In the genomic region with DNA sequence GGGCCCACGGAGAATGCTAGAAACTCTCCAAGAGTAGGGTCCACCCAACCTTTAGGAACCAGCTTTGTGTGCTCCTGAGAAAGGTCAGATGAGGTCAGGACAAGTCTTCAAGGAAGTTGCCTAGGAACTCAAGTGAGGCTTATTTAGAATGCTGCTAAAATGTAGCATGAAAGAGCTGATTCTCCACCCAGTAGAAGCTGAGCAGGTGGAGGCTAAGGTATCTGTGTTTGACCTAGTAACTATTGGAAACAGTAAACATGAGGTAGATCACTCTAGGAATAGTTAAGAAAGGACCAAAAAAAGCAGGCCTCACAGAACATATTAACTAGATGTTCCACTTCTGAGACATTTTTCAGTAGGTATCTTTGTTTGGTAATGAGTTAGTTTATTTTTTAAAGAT, we compare ENCODE assay signal across 24 cellular contexts.
"Had no signal": no experiment of that assay in that cellular context is flagged by ENCODE, and none has a peak within 500 bp of the region (broad histone marks: within the 10 kb centered on the region; RNA-seq: fewer than 3 reads in every experiment).

No MANE protein-coding gene starts in this region.

- H3K4me3 Mint-ChIP-seq: activated CD4-positive, alpha-beta memory T cell treated with anti-CD3 and anti-CD28 coated beads, Interleukin-2, amount 10 ng/mL, durations not matched to agents 7 days and 5 days; activated CD8-positive, alpha-beta memory T cell treated with anti-CD3 and anti-CD28 coated beads, Interleukin-2, amount 10 ng/mL, durations not matched to agents 7 days and 5 days; activated naive CD4-positive, alpha-beta T cell treated with anti-CD3 and anti-CD28 coated beads, Interleukin-2, amount 50 U/mL, for 24 hours; activated T-helper 1 cell treated with anti-CD3 and anti-CD28 coated beads, Interleukin-12 subunit alpha, Interleukin-12 subunit beta, Interleukin-2, Interleukin-4 antibody, amounts not matched to agents 30 ng/mL and 10 ng/mL and 1 ng/mL, durations not matched to agents 14 hours and 24 hours and 36 hours; naive thymus-derived CD8-positive, alpha-beta T cell; T-helper 1 cell treated with Interleukin-12 subunit alpha and Interleukin-12 subunit beta and Interleukin-4 antibody, amounts not matched to agents 30 μg/mL and 1 μg/mL, for 36 hours had no signal

- H3K9me3 ChIP-seq: ovary, prostate gland, thoracic aorta, upper lobe of left lung had no signal

- ATAC-seq: activated CD8-positive, alpha-beta memory T cell treated with anti-CD3 and anti-CD28 coated beads, Interleukin-2, amount 10 ng/mL, durations not matched to agents 7 days and 5 days; foreskin keratinocyte; naive thymus-derived CD8-positive, alpha-beta T cell had no signal

- H3K9me3 Mint-ChIP-seq: activated CD4-positive, alpha-beta memory T cell treated with anti-CD3 and anti-CD28 coated beads, Interleukin-2, amount 10 ng/mL, durations not matched to agents 7 days and 5 days; activated naive CD4-positive, alpha-beta T cell treated with anti-CD3 and anti-CD28 coated beads, Interleukin-2, amount 50 U/mL, for 24 hours; activated T-helper 1 cell treated with anti-CD3 and anti-CD28 coated beads, Interleukin-12 subunit alpha, Interleukin-12 subunit beta, Interleukin-2, Interleukin-4 antibody, amounts not matched to agents 30 ng/mL and 10 ng/mL and 1 ng/mL, durations not matched to agents 14 hours and 24 hours and 36 hours; naive thymus-derived CD8-positive, alpha-beta T cell; T-helper 1 cell treated with Interleukin-12 subunit alpha and Interleukin-12 subunit beta and Interleukin-4 antibody, amounts not matched to agents 30 μg/mL and 1 μg/mL, for 36 hours had no signal

- H3K4me3 ChIP-seq: lung, ovary, prostate gland, thoracic aorta, upper lobe of left lung had no signal

- H3K27me3 ChIP-seq: brain microvascular endothelial cell, foreskin keratinocyte, ovary, upper lobe of left lung had no signal

- FAIRE-seq: kidney had no signal

- H3K27me3 Mint-ChIP-seq: activated CD4-positive, alpha-beta memory T cell treated with anti-CD3 and anti-CD28 coated beads, Interleukin-2, amount 10 ng/mL, durations not matched to agents 7 days and 5 days; activated CD8-positive, alpha-beta memory T cell treated with anti-CD3 and anti-CD28 coated beads, Interleukin-2, amount 10 ng/mL, durations not matched to agents 7 days and 5 days; activated naive CD4-positive, alpha-beta T cell treated with anti-CD3 and anti-CD28 coated beads, Interleukin-2, amount 50 U/mL, for 24 hours; naive thymus-derived CD8-positive, alpha-beta T cell had no signal

- H3K36me3 ChIP-seq: ovary, thoracic aorta had no signal

- H3K27ac Mint-ChIP-seq: activated CD4-positive, alpha-beta memory T cell treated with anti-CD3 and anti-CD28 coated beads, Interleukin-2, amount 10 ng/mL, durations not matched to agents 7 days and 5 days; activated CD8-positive, alpha-beta memory T cell treated with anti-CD3 and anti-CD28 coated beads, Interleukin-2, amount 10 ng/mL, durations not matched to agents 7 days and 5 days; activated naive CD4-positive, alpha-beta T cell treated with anti-CD3 and anti-CD28 coated beads, Interleukin-2, amount 50 U/mL, for 24 hours; activated T-helper 1 cell treated with anti-CD3 and anti-CD28 coated beads, Interleukin-12 subunit alpha, Interleukin-12 subunit beta, Interleukin-2, Interleukin-4 antibody, amounts not matched to agents 30 ng/mL and 10 ng/mL and 1 ng/mL, durations not matched to agents 14 hours and 24 hours and 36 hours; T-helper 1 cell treated with Interleukin-12 subunit alpha and Interleukin-12 subunit beta and Interleukin-4 antibody, amounts not matched to agents 30 μg/mL and 1 μg/mL, for 36 hours had no signal

- H3K27ac ChIP-seq: brain microvascular endothelial cell, foreskin keratinocyte, ovary, prostate gland, thoracic aorta, upper lobe of left lung had no signal

- DNase-seq: activated CD4-positive, alpha-beta memory T cell treated with anti-CD3 and anti-CD28 coated beads, Interleukin-2, amount 10 ng/mL, durations not matched to agents 7 days and 5 days; activated CD4-positive, alpha-beta T cell treated with anti-CD3 and anti-CD28 coated beads for 4 hours; activated CD4-positive, CD25-positive, alpha-beta regulatory T cell; activated CD8-positive, alpha-beta memory T cell treated with anti-CD3 and anti-CD28 coated beads, Interleukin-2, amount 10 ng/mL, durations not matched to agents 7 days and 5 days; activated gamma-delta T cell; activated T-cell treated with anti-CD3 and anti-CD28 coated beads for 4 hours; aorta; brain microvascular endothelial cell; caudate nucleus; dermis blood vessel endothelial cell; effector CD8-positive, alpha-beta T cell; foreskin keratinocyte; kidney; naive thymus-derived CD8-positive, alpha-beta T cell; ovary; stimulated activated CD4-positive, alpha-beta T cell treated with anti-CD3 and anti-CD28 coated beads, Interleukin-4, amount 100 ng/mL, for 24 hours; stimulated activated naive CD4-positive, alpha-beta T cell treated with Interleukin-2 at 50 U/mL for 16 hours; upper lobe of left lung had no signal

- H3K4me1 ChIP-seq: foreskin keratinocyte, prostate gland, upper lobe of left lung had no signal
